In genomic region chr2:218860950-218861381, GRCh38 we compare ENCODE assay signal across 8 cellular contexts. TPM values are rescaled to one million over a fixed set of nuclear protein-coding genes. Genes with fewer than 3 reads are reported as not detected.
DNase-seq lines count a peak whose midpoint lies in the region; ATAC-seq, FAIRE-seq and TF ChIP-seq lines count a peak whose summit lies in the region.

No MANE protein-coding gene starts in this region.

- peak overlapping the region in 9 of 10 donors; percentile 30 to 85 (median 66) for H3K4me3 Mint-ChIP-seq in naive thymus-derived CD4-positive, alpha-beta T cell

- H3K4me1 Mint-ChIP-seq in naive thymus-derived CD4-positive, alpha-beta T cell: peaks cover 9 to 28% (median 22%) of the 10 kb centered on the region in 7 donors

- peak; percentile 49 for ATAC-seq in naive thymus-derived CD4-positive, alpha-beta T cell
- no peak for ATAC-seq in GM18870 (IDR thresholded peaks at IDR 0.05; ENCODE audit: unreplicated experiment)
- ATAC-seq in HG02678 (IDR thresholded peaks at IDR 0.05; ENCODE audit: unreplicated experiment): no peak
- no peak for ATAC-seq in GM18858 (IDR thresholded peaks at IDR 0.05; ENCODE audit: unreplicated experiment)

- H3K27ac Mint-ChIP-seq in naive thymus-derived CD4-positive, alpha-beta T cell: no peak overlapping the region

- H3K4me3 ChIP-seq in coronary artery: peak overlapping the region; percentile 77
- no peak overlapping the region for H3K4me3 ChIP-seq in naive thymus-derived CD4-positive, alpha-beta T cell (ENCODE audit: low read length)

- no peaks in the 10 kb centered on the region for H3K36me3 ChIP-seq in naive thymus-derived CD4-positive, alpha-beta T cell (ENCODE audit: control insufficient read depth in 2 of 3, insufficient read depth in 3 of 3, low read length in 3 of 3)

- H3K9me3 ChIP-seq in naive thymus-derived CD4-positive, alpha-beta T cell (ENCODE audit: control insufficient read depth in 2 of 3, low read length in 3 of 3): no peaks in the 10 kb centered on the region

- H3K27ac ChIP-seq in coronary artery: peak overlapping the region in 1 of 2 donors; percentile 41
- H3K27ac ChIP-seq in naive thymus-derived CD4-positive, alpha-beta T cell (ENCODE audit: low read depth, low read length): no peak overlapping the region

- POLR2A ChIA-PET in naive thymus-derived CD4-positive, alpha-beta T cell (lab: Charles Lee): no interaction called here

- peak; percentile 56 for DNase-seq in HTR-8/SVneo (ENCODE audit: insufficient read length, low spot score)
- peak; percentile 88 for DNase-seq in NCI-H748 treated with DMSO at 0.1 percent for 48 hours (lab: John Stamatoyannopoulos, UW)
- DNase-seq in coronary artery (ENCODE audit: low spot score): no peak
- DNase-seq in naive thymus-derived CD4-positive, alpha-beta T cell: peak in 1 of 9 donors; percentile 21
- no peak for DNase-seq in T-helper 1 cell

- peaks cover 6 to 24% of the 10 kb centered on the region in 2 donors for H3K4me1 ChIP-seq in naive thymus-derived CD4-positive, alpha-beta T cell (ENCODE audit: control insufficient read depth in 2 of 2, insufficient read depth in 2 of 2, low read length in 2 of 2)

- FAIRE-seq in HTR-8/SVneo (lab: Jason Lieb, UNC): peak; percentile 78

- intact Hi-C loops in naive thymus-derived CD4-positive, alpha-beta T cell (cut with micrococcal nuclease): no loop called here

- H3K36me3 Mint-ChIP-seq in naive thymus-derived CD4-positive, alpha-beta T cell: no peaks in the 10 kb centered on the region

- no peaks in the 10 kb centered on the region for H3K9me3 Mint-ChIP-seq in naive thymus-derived CD4-positive, alpha-beta T cell

- peaks cover 8 to 31% of the 10 kb centered on the region in 2 donors for H3K27me3 ChIP-seq in naive thymus-derived CD4-positive, alpha-beta T cell (ENCODE audit: control insufficient read depth in 2 of 2, insufficient read depth in 2 of 2, low read length in 2 of 2)

- TF ChIP-seq CTCF in coronary artery (IDR thresholded peaks at IDR 0.05): no peak

- CTCF ChIA-PET in naive thymus-derived CD4-positive, alpha-beta T cell (lab: Charles Lee): no interaction called here

- peaks cover 66 to 83% (median 76%) of the 10 kb centered on the region in 5 donors for H3K27me3 Mint-ChIP-seq in naive thymus-derived CD4-positive, alpha-beta T cell

RNA-seq across cellular contexts. Expression of gene WNT6, which starts 1.4 kb away (rescaled TPM):
- under 1 TPM in 1 of 5 experiments, not detected in 4; 0.22 TPM for total RNA-seq in naive thymus-derived CD4-positive, alpha-beta T cell
- under 1 TPM in 1 of 2 donors, not detected in 1; 0.11 TPM for polyA plus RNA-seq in naive thymus-derived CD4-positive, alpha-beta T cell

RNA-seq across cellular contexts. Expression of gene WNT10A, which starts 19.7 kb away (rescaled TPM):
- total RNA-seq in naive thymus-derived CD4-positive, alpha-beta T cell: 1 to 10 TPM in 4 of 5 experiments, under 1 TPM in 1; 0.19 to 4.2 (median 3.0) TPM
- polyA plus RNA-seq in naive thymus-derived CD4-positive, alpha-beta T cell: 1 to 10 TPM in 1 of 2 donors, under 1 TPM in 1; 0.61 to 1.2 TPM

RNA-seq across cellular contexts. Expression of gene PRKAG3, which starts 29.4 kb away (rescaled TPM):
- not detected for total RNA-seq in naive thymus-derived CD4-positive, alpha-beta T cell
- polyA plus RNA-seq in naive thymus-derived CD4-positive, alpha-beta T cell: not detected

Comparison
In these comparisons a context has a peak if more than half of its experiments do, and no peak if none do; other contexts are left out.
1. DNase-seq: peak in HTR-8/SVneo (single experiment) and NCI-H748 treated with DMSO at 0.1 percent for 48 hours (single experiment); none in coronary artery (single experiment) and T-helper 1 cell (0 of 5).